ENCODE assay signal across 22 cellular contexts in the genomic region with DNA sequence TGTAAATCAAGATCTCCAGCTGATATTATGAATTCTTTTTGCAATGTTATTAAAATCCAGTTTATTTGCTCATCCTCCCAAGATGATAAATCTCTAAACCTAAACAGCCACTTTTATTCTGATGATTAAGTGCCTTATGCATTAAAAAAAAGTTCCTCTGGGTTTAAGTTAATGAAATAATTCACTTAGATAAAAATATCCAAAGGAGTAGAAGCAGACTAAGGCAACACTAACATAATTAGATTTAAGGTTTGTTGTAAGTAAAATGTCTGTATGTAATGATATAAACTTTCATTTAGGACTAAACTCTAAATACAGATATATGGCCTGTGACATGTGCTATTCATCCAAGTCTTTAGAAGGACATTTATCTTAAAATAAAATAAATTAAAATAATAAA.
"Had no signal": no experiment of that assay in that cellular context is flagged by ENCODE, and none has a peak within 500 bp of the region (broad histone marks: within the 10 kb centered on the region; RNA-seq: fewer than 3 reads in every experiment).

No MANE protein-coding gene starts in this region.

- H3K36me3 ChIP-seq: colonic mucosa, esophagus muscularis mucosa, gastroesophageal sphincter, heart left ventricle, left lung, lower lobe of right lung had no signal

- H3K27ac ChIP-seq: colonic mucosa, esophagus muscularis mucosa, foreskin keratinocyte, gastroesophageal sphincter, heart left ventricle, hepatocyte, left lung, lower lobe of right lung had no signal

- H3K4me1 ChIP-seq: colonic mucosa, esophagus muscularis mucosa, foreskin keratinocyte, gastroesophageal sphincter, heart left ventricle, left lung, lower lobe of right lung had no signal

- H2AFZ ChIP-seq: hepatocyte had no signal

- H3K27me3 ChIP-seq: colonic mucosa, esophagus muscularis mucosa, foreskin keratinocyte, gastroesophageal sphincter, heart left ventricle, hepatocyte, left lung had no signal

- H3K4me2 ChIP-seq: hepatocyte had no signal

- ATAC-seq: effector memory CD8-positive, alpha-beta T cell; foreskin keratinocyte; gastroesophageal sphincter; heart left ventricle; left lung; left ventricle myocardium superior; lower lobe of right lung; mucosa of descending colon; naive thymus-derived CD8-positive, alpha-beta T cell had no signal

- H3K79me2 ChIP-seq: hepatocyte had no signal

- H3K4me3 ChIP-seq: colonic mucosa, esophagus muscularis mucosa, gastroesophageal sphincter, heart left ventricle, hepatocyte, left lung, lower lobe of right lung, mucosa of descending colon had no signal

- H3K9me3 ChIP-seq: colonic mucosa, esophagus muscularis mucosa, gastroesophageal sphincter, heart left ventricle, left lung, lower lobe of right lung, mucosa of descending colon had no signal

- DNase-seq: colonic mucosa; cortex of kidney; effector CD8-positive, alpha-beta T cell; effector memory CD8-positive, alpha-beta T cell; endodermal cell; heart left ventricle; hypothalamus; immature natural killer cell; islet precursor cell; kidney; kidney glomerular epithelial cell; left lung; left ventricle myocardium superior; lower lobe of right lung; mesenchymal stem cell; mucosa of descending colon; naive B cell; naive thymus-derived CD8-positive, alpha-beta T cell had no signal
